1 cellular context compared by ENCODE assay signal in the genomic region with DNA sequence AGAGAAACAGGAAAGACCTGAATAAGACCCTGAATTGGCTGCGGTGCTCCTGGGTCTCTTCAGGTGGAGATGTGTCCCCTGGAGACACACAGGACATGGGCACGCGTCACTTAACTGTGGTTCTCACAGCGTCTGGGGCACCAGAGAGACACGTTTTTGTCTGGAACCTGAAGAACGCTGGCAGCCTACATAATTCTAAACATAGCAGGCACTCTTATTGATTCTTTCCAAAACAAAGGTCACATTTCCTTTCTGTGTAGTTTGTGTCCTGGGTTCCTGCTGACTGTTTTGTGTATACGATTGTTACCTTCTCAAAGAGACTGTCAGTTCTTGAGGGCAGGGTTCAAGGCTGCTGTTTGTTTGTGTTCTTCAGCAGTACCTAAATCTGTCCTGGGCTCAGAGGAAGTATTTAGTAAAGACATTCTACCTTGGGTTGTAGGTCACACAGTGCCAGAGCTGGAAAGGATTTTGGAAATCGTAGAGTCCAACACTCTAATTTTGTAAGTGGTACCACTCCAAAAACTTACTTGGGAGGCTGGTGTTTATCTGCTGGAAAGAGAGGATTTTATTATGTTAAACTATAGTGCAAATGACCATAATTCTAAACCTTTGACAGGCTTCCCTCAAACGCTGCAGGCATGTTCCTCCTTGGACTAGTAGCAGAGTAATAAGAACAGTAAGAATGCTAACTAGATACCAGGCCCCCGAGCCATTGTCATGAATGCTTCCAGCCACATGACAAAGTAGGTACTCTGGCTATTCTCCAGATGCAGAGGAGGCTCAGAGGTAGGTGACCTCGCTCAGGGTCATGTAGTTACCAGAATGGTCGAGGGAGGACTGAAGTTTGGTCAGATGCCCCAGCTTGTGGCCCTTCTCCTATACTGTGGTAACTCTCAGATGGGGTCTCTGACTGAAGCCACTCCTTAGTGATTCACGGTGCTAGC.
TF ChIP-seq lines count a peak whose summit lies in the region.

No MANE protein-coding gene starts in this region.

TF ChIP-seq in HepG2, 621 proteins besides CTCF, POLR2A, EP300 and RAD21 (continued from another document and continues in another):
- TF ChIP-seq, protein P1, sequence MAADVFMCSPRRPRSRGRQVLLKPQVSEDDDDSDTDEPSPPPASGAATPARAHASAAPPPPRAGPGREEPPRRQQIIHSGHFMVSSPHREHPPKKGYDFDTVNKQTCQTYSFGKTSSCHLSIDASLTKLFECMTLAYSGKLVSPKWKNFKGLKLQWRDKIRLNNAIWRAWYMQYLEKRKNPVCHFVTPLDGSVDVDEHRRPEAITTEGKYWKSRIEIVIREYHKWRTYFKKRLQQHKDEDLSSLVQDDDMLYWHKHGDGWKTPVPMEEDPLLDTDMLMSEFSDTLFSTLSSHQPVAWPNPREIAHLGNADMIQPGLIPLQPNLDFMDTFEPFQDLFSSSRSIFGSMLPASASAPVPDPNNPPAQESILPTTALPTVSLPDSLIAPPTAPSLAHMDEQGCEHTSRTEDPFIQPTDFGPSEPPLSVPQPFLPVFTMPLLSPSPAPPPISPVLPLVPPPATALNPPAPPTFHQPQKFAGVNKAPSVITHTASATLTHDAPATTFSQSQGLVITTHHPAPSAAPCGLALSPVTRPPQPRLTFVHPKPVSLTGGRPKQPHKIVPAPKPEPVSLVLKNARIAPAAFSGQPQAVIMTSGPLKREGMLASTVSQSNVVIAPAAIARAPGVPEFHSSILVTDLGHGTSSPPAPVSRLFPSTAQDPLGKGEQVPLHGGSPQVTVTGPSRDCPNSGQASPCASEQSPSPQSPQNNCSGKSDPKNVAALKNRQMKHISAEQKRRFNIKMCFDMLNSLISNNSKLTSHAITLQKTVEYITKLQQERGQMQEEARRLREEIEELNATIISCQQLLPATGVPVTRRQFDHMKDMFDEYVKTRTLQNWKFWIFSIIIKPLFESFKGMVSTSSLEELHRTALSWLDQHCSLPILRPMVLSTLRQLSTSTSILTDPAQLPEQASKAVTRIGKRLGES (CRISPR knock-in tag; IDR thresholded peaks at IDR 0.05; ENCODE audit: borderline replicate concordance), result no peak
- peak; percentile 71 for TF ChIP-seq SALL1 (CRISPR knock-in tag; IDR thresholded peaks at IDR 0.05)
- TF ChIP-seq HNF4G (IDR thresholded peaks at IDR 0.05; ENCODE audit: borderline replicate concordance, low read depth, low read length), result peak; percentile 82
- peak; percentile 90 for TF ChIP-seq HNF4G (CRISPR knock-in tag; IDR thresholded peaks at IDR 0.05; ENCODE audit: borderline replicate concordance, low read depth)
- TF ChIP-seq ZNF367 (CRISPR knock-in tag; IDR thresholded peaks at IDR 0.05; ENCODE audit: borderline replicate concordance), result no peak
- TF ChIP-seq ZNF543 (CRISPR knock-in tag; IDR thresholded peaks at IDR 0.05), result no peak
- no peak for TF ChIP-seq ZNF572 (CRISPR knock-in tag; IDR thresholded peaks at IDR 0.05)
- TF ChIP-seq, protein P2, sequence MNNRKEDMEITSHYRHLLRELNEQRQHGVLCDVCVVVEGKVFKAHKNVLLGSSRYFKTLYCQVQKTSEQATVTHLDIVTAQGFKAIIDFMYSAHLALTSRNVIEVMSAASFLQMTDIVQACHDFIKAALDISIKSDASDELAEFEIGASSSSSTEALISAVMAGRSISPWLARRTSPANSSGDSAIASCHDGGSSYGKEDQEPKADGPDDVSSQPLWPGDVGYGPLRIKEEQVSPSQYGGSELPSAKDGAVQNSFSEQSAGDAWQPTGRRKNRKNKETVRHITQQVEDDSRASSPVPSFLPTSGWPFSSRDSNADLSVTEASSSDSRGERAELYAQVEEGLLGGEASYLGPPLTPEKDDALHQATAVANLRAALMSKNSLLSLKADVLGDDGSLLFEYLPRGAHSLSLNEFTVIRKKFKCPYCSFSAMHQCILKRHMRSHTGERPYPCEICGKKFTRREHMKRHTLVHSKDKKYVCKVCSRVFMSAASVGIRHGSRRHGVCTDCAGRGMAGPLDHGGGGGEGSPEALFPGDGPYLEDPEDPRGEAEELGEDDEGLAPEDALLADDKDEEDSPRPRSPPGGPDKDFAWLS (CRISPR knock-in tag; IDR thresholded peaks at IDR 0.05; ENCODE audit: borderline replicate concordance), result no peak
- 0 out of 2 replicates have a peak, but pooled peaks have one; percentile 31 for TF ChIP-seq ZNF205 (CRISPR knock-in tag; IDR thresholded peaks at IDR 0.05)
- TF ChIP-seq STAG1 (CRISPR knock-in tag; IDR thresholded peaks at IDR 0.05), result 0 out of 2 replicates have a peak, but pooled peaks have one; percentile 20
- TF ChIP-seq SKI (IDR thresholded peaks at IDR 0.05; ENCODE audit: partially characterized antibody), result peak; percentile 45
- TF ChIP-seq, protein P3, sequence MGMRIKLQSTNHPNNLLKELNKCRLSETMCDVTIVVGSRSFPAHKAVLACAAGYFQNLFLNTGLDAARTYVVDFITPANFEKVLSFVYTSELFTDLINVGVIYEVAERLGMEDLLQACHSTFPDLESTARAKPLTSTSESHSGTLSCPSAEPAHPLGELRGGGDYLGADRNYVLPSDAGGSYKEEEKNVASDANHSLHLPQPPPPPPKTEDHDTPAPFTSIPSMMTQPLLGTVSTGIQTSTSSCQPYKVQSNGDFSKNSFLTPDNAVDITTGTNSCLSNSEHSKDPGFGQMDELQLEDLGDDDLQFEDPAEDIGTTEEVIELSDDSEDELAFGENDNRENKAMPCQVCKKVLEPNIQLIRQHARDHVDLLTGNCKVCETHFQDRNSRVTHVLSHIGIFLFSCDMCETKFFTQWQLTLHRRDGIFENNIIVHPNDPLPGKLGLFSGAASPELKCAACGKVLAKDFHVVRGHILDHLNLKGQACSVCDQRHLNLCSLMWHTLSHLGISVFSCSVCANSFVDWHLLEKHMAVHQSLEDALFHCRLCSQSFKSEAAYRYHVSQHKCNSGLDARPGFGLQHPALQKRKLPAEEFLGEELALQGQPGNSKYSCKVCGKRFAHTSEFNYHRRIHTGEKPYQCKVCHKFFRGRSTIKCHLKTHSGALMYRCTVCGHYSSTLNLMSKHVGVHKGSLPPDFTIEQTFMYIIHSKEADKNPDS (CRISPR knock-in tag; IDR thresholded peaks at IDR 0.05), result peak; percentile 99
- TF ChIP-seq HOXD1 (CRISPR knock-in tag; IDR thresholded peaks at IDR 0.05), result no peak
- TF ChIP-seq SMYD3 (CRISPR knock-in tag; IDR thresholded peaks at IDR 0.05), result 0 out of 2 replicates have a peak, but pooled peaks have one; percentile 27
- TF ChIP-seq, protein P4, sequence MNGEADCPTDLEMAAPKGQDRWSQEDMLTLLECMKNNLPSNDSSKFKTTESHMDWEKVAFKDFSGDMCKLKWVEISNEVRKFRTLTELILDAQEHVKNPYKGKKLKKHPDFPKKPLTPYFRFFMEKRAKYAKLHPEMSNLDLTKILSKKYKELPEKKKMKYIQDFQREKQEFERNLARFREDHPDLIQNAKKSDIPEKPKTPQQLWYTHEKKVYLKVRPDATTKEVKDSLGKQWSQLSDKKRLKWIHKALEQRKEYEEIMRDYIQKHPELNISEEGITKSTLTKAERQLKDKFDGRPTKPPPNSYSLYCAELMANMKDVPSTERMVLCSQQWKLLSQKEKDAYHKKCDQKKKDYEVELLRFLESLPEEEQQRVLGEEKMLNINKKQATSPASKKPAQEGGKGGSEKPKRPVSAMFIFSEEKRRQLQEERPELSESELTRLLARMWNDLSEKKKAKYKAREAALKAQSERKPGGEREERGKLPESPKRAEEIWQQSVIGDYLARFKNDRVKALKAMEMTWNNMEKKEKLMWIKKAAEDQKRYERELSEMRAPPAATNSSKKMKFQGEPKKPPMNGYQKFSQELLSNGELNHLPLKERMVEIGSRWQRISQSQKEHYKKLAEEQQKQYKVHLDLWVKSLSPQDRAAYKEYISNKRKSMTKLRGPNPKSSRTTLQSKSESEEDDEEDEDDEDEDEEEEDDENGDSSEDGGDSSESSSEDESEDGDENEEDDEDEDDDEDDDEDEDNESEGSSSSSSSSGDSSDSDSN (CRISPR knock-in tag; IDR thresholded peaks at IDR 0.05), result peak; percentile 25; the same call in 1 of the 2 replicates
- TF ChIP-seq SMARCC2 (IDR thresholded peaks at IDR 0.05), result no peak
- 0 out of 2 replicates have a peak, but pooled peaks have one; percentile 21 for TF ChIP-seq ZBTB7A (CRISPR knock-in tag; IDR thresholded peaks at IDR 0.05)
- TF ChIP-seq SMAD3 (CRISPR knock-in tag; IDR thresholded peaks at IDR 0.05), result peak; percentile 88
- TF ChIP-seq, protein P5, sequence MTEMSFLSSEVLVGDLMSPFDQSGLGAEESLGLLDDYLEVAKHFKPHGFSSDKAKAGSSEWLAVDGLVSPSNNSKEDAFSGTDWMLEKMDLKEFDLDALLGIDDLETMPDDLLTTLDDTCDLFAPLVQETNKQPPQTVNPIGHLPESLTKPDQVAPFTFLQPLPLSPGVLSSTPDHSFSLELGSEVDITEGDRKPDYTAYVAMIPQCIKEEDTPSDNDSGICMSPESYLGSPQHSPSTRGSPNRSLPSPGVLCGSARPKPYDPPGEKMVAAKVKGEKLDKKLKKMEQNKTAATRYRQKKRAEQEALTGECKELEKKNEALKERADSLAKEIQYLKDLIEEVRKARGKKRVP (CRISPR knock-in tag; IDR thresholded peaks at IDR 0.05), result peak in 1 of 2 experiments; percentile 43; a peak in 1 of 4 replicates
- no peak for TF ChIP-seq PHB2 (IDR thresholded peaks at IDR 0.05; ENCODE audit: partially characterized antibody)
- TF ChIP-seq ESRRA (CRISPR knock-in tag; IDR thresholded peaks at IDR 0.05; ENCODE audit: low read depth), result peak; percentile 87
- TF ChIP-seq LCORL (IDR thresholded peaks at IDR 0.05), result peak; percentile 49; the same call in 1 of the 2 replicates
- TF ChIP-seq LCORL (CRISPR knock-in tag; IDR thresholded peaks at IDR 0.05), result peak; percentile 97
- 0 out of 2 replicates have a peak, but pooled peaks have one; percentile 31 for TF ChIP-seq ZMAT3 (CRISPR knock-in tag; conservative IDR thresholded peaks at IDR 0.05)
- TF ChIP-seq MBD4 (IDR thresholded peaks at IDR 0.05; ENCODE audit: borderline replicate concordance, low read length), result peak; percentile 30; the same call in 1 of the 2 replicates
- peak; percentile 51; the same call in 1 of the 2 replicates for TF ChIP-seq ZNF264 (CRISPR knock-in tag; IDR thresholded peaks at IDR 0.05)
- TF ChIP-seq, protein P6, sequence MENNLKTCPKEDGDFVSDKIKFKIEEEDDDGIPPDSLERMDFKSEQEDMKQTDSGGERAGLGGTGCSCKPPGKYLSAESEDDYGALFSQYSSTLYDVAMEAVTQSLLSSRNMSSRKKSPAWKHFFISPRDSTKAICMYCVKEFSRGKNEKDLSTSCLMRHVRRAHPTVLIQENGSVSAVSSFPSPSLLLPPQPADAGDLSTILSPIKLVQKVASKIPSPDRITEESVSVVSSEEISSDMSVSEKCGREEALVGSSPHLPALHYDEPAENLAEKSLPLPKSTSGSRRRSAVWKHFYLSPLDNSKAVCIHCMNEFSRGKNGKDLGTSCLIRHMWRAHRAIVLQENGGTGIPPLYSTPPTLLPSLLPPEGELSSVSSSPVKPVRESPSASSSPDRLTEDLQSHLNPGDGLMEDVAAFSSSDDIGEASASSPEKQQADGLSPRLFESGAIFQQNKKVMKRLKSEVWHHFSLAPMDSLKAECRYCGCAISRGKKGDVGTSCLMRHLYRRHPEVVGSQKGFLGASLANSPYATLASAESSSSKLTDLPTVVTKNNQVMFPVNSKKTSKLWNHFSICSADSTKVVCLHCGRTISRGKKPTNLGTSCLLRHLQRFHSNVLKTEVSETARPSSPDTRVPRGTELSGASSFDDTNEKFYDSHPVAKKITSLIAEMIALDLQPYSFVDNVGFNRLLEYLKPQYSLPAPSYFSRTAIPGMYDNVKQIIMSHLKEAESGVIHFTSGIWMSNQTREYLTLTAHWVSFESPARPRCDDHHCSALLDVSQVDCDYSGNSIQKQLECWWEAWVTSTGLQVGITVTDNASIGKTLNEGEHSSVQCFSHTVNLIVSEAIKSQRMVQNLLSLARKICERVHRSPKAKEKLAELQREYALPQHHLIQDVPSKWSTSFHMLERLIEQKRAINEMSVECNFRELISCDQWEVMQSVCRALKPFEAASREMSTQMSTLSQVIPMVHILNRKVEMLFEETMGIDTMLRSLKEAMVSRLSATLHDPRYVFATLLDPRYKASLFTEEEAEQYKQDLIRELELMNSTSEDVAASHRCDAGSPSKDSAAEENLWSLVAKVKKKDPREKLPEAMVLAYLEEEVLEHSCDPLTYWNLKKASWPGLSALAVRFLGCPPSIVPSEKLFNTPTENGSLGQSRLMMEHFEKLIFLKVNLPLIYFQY (CRISPR knock-in tag; IDR thresholded peaks at IDR 0.05; ENCODE audit: borderline replicate concordance), result peak; percentile 47; the same call in 1 of the 2 replicates
- TF ChIP-seq, protein P7, sequence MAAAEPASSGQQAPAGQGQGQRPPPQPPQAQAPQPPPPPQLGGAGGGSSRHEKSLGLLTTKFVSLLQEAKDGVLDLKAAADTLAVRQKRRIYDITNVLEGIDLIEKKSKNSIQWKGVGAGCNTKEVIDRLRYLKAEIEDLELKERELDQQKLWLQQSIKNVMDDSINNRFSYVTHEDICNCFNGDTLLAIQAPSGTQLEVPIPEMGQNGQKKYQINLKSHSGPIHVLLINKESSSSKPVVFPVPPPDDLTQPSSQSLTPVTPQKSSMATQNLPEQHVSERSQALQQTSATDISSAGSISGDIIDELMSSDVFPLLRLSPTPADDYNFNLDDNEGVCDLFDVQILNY (CRISPR knock-in tag; conservative IDR thresholded peaks at IDR 0.05), result no peak
- TF ChIP-seq, protein P8, sequence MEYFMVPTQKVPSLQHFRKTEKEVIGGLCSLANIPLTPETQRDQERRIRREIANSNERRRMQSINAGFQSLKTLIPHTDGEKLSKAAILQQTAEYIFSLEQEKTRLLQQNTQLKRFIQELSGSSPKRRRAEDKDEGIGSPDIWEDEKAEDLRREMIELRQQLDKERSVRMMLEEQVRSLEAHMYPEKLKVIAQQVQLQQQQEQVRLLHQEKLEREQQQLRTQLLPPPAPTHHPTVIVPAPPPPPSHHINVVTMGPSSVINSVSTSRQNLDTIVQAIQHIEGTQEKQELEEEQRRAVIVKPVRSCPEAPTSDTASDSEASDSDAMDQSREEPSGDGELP (IDR thresholded peaks at IDR 0.05; ENCODE audit: borderline replicate concordance, low read depth), result peak; percentile 57; the same call in 1 of the 2 replicates
- TF ChIP-seq NCOR1 (IDR thresholded peaks at IDR 0.05; ENCODE audit: borderline replicate concordance, low read length), result peak; percentile 89; the same call in 1 of the 2 replicates
- peak; percentile 97 for TF ChIP-seq RXRB (CRISPR knock-in tag; IDR thresholded peaks at IDR 0.05; ENCODE audit: borderline replicate concordance)
- TF ChIP-seq, protein P9, sequence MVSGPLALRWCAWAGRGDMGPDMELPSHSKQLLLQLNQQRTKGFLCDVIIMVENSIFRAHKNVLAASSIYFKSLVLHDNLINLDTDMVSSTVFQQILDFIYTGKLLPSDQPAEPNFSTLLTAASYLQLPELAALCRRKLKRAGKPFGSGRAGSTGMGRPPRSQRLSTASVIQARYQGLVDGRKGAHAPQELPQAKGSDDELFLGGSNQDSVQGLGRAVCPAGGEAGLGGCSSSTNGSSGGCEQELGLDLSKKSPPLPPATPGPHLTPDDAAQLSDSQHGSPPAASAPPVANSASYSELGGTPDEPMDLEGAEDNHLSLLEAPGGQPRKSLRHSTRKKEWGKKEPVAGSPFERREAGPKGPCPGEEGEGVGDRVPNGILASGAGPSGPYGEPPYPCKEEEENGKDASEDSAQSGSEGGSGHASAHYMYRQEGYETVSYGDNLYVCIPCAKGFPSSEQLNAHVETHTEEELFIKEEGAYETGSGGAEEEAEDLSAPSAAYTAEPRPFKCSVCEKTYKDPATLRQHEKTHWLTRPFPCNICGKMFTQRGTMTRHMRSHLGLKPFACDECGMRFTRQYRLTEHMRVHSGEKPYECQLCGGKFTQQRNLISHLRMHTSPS (CRISPR knock-in tag; IDR thresholded peaks at IDR 0.05; ENCODE audit: low read depth), result peak; percentile 54; the same call in 1 of the 2 replicates
- TF ChIP-seq TBL1XR1 (IDR thresholded peaks at IDR 0.05; ENCODE audit: borderline replicate concordance, low read length, partially characterized antibody), result peak; percentile 34
- TF ChIP-seq SP140L (CRISPR knock-in tag; IDR thresholded peaks at IDR 0.05; ENCODE audit: borderline replicate concordance), result 0 out of 2 replicates have a peak, but pooled peaks have one; percentile 69
